29 cellular contexts compared by ENCODE assay signal in genomic region chr7:98404840-98405239, GRCh38.
"Had no signal": no experiment of that assay in that cellular context is flagged by ENCODE, and none has a peak within 500 bp of the region (broad histone marks: within the 10 kb centered on the region; RNA-seq: fewer than 3 reads in every experiment).

No MANE protein-coding gene starts in this region.

- H3K4me3 Mint-ChIP-seq: activated B cell treated with CpG ODN at 0.5 μM for 24 hours; activated CD4-positive, alpha-beta memory T cell treated with anti-CD3 and anti-CD28 coated beads for 36 hours; activated naive CD4-positive, alpha-beta T cell treated with anti-CD3 and anti-CD28 coated beads for 36 hours; activated T-cell treated with anti-CD3 and anti-CD28 coated beads, Interleukin-2, amount 50 U/mL, for 4 hours; activated T-helper 1 cell treated with anti-CD3 and anti-CD28 coated beads, Interleukin-12 subunit alpha, Interleukin-12 subunit beta, Interleukin-2, Interleukin-4 antibody, amounts not matched to agents 30 ng/mL and 10 ng/mL and 1 ng/mL, durations not matched to agents 14 hours and 24 hours and 36 hours; brain; T-helper 1 cell treated with Interleukin-12 subunit alpha and Interleukin-12 subunit beta and Interleukin-4 antibody, amounts not matched to agents 30 μg/mL and 1 μg/mL, for 36 hours; T-helper 2 cell treated with Interferon-gamma antibody and Interleukin-4, amounts not matched to agents 5 μg/mL and 100 μg/mL, for 36 hours had no signal

- H3K36me3 ChIP-seq: adrenal gland, SJCRH30 had no signal

- H3K9me3 Mint-ChIP-seq: activated B cell treated with CpG ODN at 0.5 μM for 24 hours; activated CD4-positive, alpha-beta memory T cell treated with anti-CD3 and anti-CD28 coated beads for 36 hours; activated naive CD4-positive, alpha-beta T cell treated with anti-CD3 and anti-CD28 coated beads for 36 hours; activated naive CD4-positive, alpha-beta T cell treated with anti-CD3 and anti-CD28 coated beads, Interleukin-2, amount 50 U/mL, for 72 hours; activated T-cell treated with anti-CD3 and anti-CD28 coated beads, Interleukin-2, amount 50 U/mL, for 4 hours; activated T-helper 1 cell treated with anti-CD3 and anti-CD28 coated beads, Interleukin-12 subunit alpha, Interleukin-12 subunit beta, Interleukin-2, Interleukin-4 antibody, amounts not matched to agents 30 ng/mL and 10 ng/mL and 1 ng/mL, durations not matched to agents 14 hours and 24 hours and 36 hours; brain; T-helper 1 cell treated with Interleukin-12 subunit alpha and Interleukin-12 subunit beta and Interleukin-4 antibody, amounts not matched to agents 30 μg/mL and 1 μg/mL, for 36 hours; T-helper 2 cell treated with Interferon-gamma antibody and Interleukin-4, amounts not matched to agents 5 μg/mL and 100 μg/mL, for 36 hours had no signal

- H3K9ac ChIP-seq: SK-N-SH had no signal

- H3K27ac ChIP-seq: adrenal gland, SJCRH30 had no signal

- DNase-seq: activated B cell treated with CpG ODN at 0.5 μM for 24 hours; activated CD4-positive, alpha-beta memory T cell treated with anti-CD3 and anti-CD28 coated beads for 36 hours; activated CD4-positive, alpha-beta T cell treated with anti-CD3 and anti-CD28 coated beads for 4 hours; activated CD4-positive, alpha-beta T cell treated with anti-CD3 and anti-CD28 coated beads, Interleukin-2, amount 50 U/mL, for 1 hour; activated CD4-positive, CD25-positive, alpha-beta regulatory T cell treated with anti-CD3 and anti-CD28 coated beads, Interleukin-2, amount 50 U/mL, for 72 hours; activated CD8-positive, alpha-beta memory T cell treated with anti-CD3 and anti-CD28 coated beads, Interleukin-2, amount 50 U/mL, for 4 hours; activated gamma-delta T cell treated with Interleukin-2 at 50 U/mL for 16 hours; activated naive CD4-positive, alpha-beta T cell treated with anti-CD3 and anti-CD28 coated beads for 36 hours; activated T-cell treated with anti-CD3 and anti-CD28 coated beads for 4 hours; activated T-cell treated with anti-CD3 and anti-CD28 coated beads, Interleukin-2, amount 50 U/mL, for 4 hours; adrenal gland; caudate nucleus; cerebellar nuclear complex; NCI-H1105; NCI-H1436; NCI-H1694; NCI-H1930; NCI-H2081 treated with DMSO at 0.1 percent for 48 hours; NCI-H345; NCI-H524 treated with DMSO at 0.1 percent for 48 hours; SHP77; SJCRH30; SK-N-SH had no signal

- H3K27ac Mint-ChIP-seq: activated B cell treated with CpG ODN at 0.5 μM for 24 hours; activated CD4-positive, alpha-beta memory T cell treated with anti-CD3 and anti-CD28 coated beads for 36 hours; activated naive CD4-positive, alpha-beta T cell treated with anti-CD3 and anti-CD28 coated beads for 36 hours; activated naive CD4-positive, alpha-beta T cell treated with anti-CD3 and anti-CD28 coated beads, Interleukin-2, amount 50 U/mL, for 72 hours; activated T-helper 1 cell treated with anti-CD3 and anti-CD28 coated beads, Interleukin-12 subunit alpha, Interleukin-12 subunit beta, Interleukin-2, Interleukin-4 antibody, amounts not matched to agents 30 ng/mL and 10 ng/mL and 1 ng/mL, durations not matched to agents 14 hours and 24 hours and 36 hours; brain; T-helper 1 cell treated with Interleukin-12 subunit alpha and Interleukin-12 subunit beta and Interleukin-4 antibody, amounts not matched to agents 30 μg/mL and 1 μg/mL, for 36 hours; T-helper 2 cell treated with Interferon-gamma antibody and Interleukin-4, amounts not matched to agents 5 μg/mL and 100 μg/mL, for 36 hours had no signal

- H3K27me3 ChIP-seq: adrenal gland, SJCRH30 had no signal

- ATAC-seq: activated naive CD4-positive, alpha-beta T cell treated with anti-CD3 and anti-CD28 coated beads, Interleukin-2, amount 50 U/mL, for 72 hours; activated T-cell treated with anti-CD3 and anti-CD28 coated beads, Interleukin-2, amount 50 U/mL, for 4 hours; Panc1 had no signal

- H3K4me2 ChIP-seq: SK-N-SH had no signal

- H3K36me3 Mint-ChIP-seq: activated CD4-positive, alpha-beta memory T cell treated with anti-CD3 and anti-CD28 coated beads for 36 hours; activated naive CD4-positive, alpha-beta T cell treated with anti-CD3 and anti-CD28 coated beads, Interleukin-2, amount 50 U/mL, for 72 hours; brain had no signal

- H3K9me3 ChIP-seq: adrenal gland, SJCRH30, SK-N-SH had no signal

- H3K4me3 ChIP-seq: adrenal gland, SJCRH30 had no signal
